In the genomic region with DNA sequence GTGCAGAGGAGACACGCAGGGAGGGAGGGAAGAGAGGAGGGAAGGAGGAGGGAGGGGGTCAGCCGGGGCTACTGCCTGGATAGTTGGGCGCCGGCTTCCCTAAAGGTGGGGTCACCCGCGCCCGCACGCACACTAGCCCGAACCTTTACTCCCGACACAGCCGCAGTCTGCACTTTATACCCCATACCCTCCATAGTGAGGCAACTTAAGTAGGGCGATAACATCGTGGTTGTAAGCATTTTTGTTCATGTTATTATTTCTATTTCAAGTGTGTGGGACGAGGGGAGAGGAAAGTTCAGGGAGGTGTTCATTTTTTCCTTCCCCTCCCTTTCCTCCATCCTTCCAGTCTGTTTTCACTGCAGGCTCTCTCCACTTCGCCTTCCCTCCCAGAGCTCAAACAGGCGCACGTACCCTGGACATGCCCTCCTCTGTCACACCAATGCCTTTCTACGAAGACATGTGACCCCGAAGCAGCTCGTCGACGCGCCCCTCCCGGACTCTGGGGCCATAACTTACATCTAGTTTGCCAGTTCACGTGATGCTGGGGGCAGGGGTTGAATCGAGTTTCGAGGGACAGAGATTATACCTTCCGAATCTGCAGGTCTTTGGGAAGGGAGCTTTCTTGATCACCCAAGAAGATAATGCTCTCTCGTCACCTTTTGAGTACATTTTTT, we compare ENCODE assay signal across 8 cellular contexts. TPM values are rescaled to one million over a fixed set of nuclear protein-coding genes. Genes with fewer than 3 reads are reported as not detected.
DNase-seq lines count a peak whose midpoint lies in the region; ATAC-seq, FAIRE-seq and TF ChIP-seq lines count a peak whose summit lies in the region.

A gene with protein sequence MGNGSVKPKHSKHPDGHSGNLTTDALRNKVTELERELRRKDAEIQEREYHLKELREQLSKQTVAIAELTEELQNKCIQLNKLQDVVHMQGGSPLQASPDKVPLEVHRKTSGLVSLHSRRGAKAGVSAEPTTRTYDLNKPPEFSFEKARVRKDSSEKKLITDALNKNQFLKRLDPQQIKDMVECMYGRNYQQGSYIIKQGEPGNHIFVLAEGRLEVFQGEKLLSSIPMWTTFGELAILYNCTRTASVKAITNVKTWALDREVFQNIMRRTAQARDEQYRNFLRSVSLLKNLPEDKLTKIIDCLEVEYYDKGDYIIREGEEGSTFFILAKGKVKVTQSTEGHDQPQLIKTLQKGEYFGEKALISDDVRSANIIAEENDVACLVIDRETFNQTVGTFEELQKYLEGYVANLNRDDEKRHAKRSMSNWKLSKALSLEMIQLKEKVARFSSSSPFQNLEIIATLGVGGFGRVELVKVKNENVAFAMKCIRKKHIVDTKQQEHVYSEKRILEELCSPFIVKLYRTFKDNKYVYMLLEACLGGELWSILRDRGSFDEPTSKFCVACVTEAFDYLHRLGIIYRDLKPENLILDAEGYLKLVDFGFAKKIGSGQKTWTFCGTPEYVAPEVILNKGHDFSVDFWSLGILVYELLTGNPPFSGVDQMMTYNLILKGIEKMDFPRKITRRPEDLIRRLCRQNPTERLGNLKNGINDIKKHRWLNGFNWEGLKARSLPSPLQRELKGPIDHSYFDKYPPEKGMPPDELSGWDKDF (minus strand): TSS at position 4 of the 674 bp plus-strand sequence. CDS start 10,175 bp downstream, outside the sequence.

- peak; percentile 4 for DNase-seq in NCI-H2227 (lab: John Stamatoyannopoulos, UW; ENCODE audit: unreplicated experiment)
- no peak for DNase-seq in NCI-H2227 treated with DMSO at 0.1 percent for 48 hours (lab: John Stamatoyannopoulos, UW)
- no peak for DNase-seq in adipocyte (ENCODE audit: low read depth)
- DNase-seq in keratinocyte (ENCODE audit: low read depth, low spot score): no peak
- DNase-seq in stimulated activated naive CD8-positive, alpha-beta T cell treated with anti-CD3 and anti-CD28 coated beads, Interleukin-15, amount 100 ng/mL, for 72 hours: peak in 1 of 2 donors; percentile 12
- no peak for DNase-seq in A172 (ENCODE audit: low spot score)
- DNase-seq in effector memory CD4-positive, alpha-beta T cell: no peak
- no peak for DNase-seq in activated CD4-positive, alpha-beta T cell treated with anti-CD3 and anti-CD28 coated beads for 48 hours

- H3K9ac ChIP-seq in adipocyte (ENCODE audit: low read length) (peak within 1 kb of the TSS; percentile 70), keratinocyte (ENCODE audit: control insufficient read depth, extremely low read depth, insufficient read depth, low read length) (no peak within 1 kb of the TSS)

- H3K9me1 ChIP-seq in keratinocyte (ENCODE audit: control insufficient read depth, extremely low read depth, insufficient read depth, low read length): no peaks in the 10 kb centered on the region

- H3K4me1 ChIP-seq in adipocyte (ENCODE audit: control insufficient read depth, insufficient read depth, low read length) (peaks cover 14% of the 10 kb centered on the region), keratinocyte (ENCODE audit: control insufficient read depth, extremely low read depth, insufficient read depth, low read length) (no peaks in the 10 kb centered on the region)
- H3K4me1 ChIP-seq in effector memory CD4-positive, alpha-beta T cell (ENCODE audit: control insufficient read depth, insufficient read depth, low read length, poor library complexity, severe bottlenecking): peaks cover 6% of the 10 kb centered on the region

- no peak within 1 kb of the TSS for H3K27ac Mint-ChIP-seq in stimulated activated naive CD8-positive, alpha-beta T cell treated with anti-CD3 and anti-CD28 coated beads, Interleukin-15, amount 100 ng/mL, for 72 hours

- peaks cover 46% of the 10 kb centered on the region for H3K27me3 Mint-ChIP-seq in stimulated activated naive CD8-positive, alpha-beta T cell treated with anti-CD3 and anti-CD28 coated beads, Interleukin-15, amount 100 ng/mL, for 72 hours

- H3K27me3 ChIP-seq in adipocyte (replicated peaks; ENCODE audit: control insufficient read depth, insufficient read depth, low read length) (no peaks in the 10 kb centered on the region), keratinocyte (ENCODE audit: control insufficient read depth, extremely low read depth, insufficient read depth, low read length) (peaks cover 27% of the 10 kb centered on the region)
- H3K27me3 ChIP-seq in effector memory CD4-positive, alpha-beta T cell (replicated peaks; ENCODE audit: control insufficient read depth, insufficient read depth, low read length, poor library complexity, severe bottlenecking): no peaks in the 10 kb centered on the region

- peaks cover 15% of the 10 kb centered on the region for H3K4me1 Mint-ChIP-seq in stimulated activated naive CD8-positive, alpha-beta T cell treated with anti-CD3 and anti-CD28 coated beads, Interleukin-15, amount 100 ng/mL, for 72 hours

- FAIRE-seq in keratinocyte (lab: Jason Lieb, UNC): no peak

- no peak for TF ChIP-seq CTCF in keratinocyte (optimal IDR thresholded peaks at IDR 0.05 in 1 of 3, IDR thresholded peaks at IDR 0.05 in 1 of 3, conservative IDR thresholded peaks at IDR 0.05 in 1 of 3; ENCODE audit: extremely low read depth in 1 of 3, insufficient read depth in 2 of 3, low read length in 3 of 3)

- no peaks in the 10 kb centered on the region for H4K20me1 ChIP-seq in keratinocyte (ENCODE audit: control insufficient read depth, extremely low read depth, insufficient read depth, low read length)

- H3K27ac ChIP-seq in keratinocyte (ENCODE audit: control insufficient read depth, insufficient read depth, low read length): no peak within 1 kb of the TSS
- H3K27ac ChIP-seq in effector memory CD4-positive, alpha-beta T cell (ENCODE audit: insufficient read depth, low read length, poor library complexity, severe bottlenecking): no peak within 1 kb of the TSS

- no peaks in the 10 kb centered on the region for H3K79me2 ChIP-seq in keratinocyte (ENCODE audit: control insufficient read depth, insufficient read depth, low read length)

- ATAC-seq in stimulated activated naive CD8-positive, alpha-beta T cell treated with anti-CD3 and anti-CD28 coated beads, Interleukin-15, amount 100 ng/mL, for 72 hours: peak; percentile 43

- dilution Hi-C loops in keratinocyte (cut with MboI; ENCODE audit: extremely low pct_ligation_motif_present, low sequenced_read_pairs): no loop called here

- peak within 1 kb of the TSS; percentile 81 to 84 for H3K4me3 Mint-ChIP-seq in stimulated activated naive CD8-positive, alpha-beta T cell treated with anti-CD3 and anti-CD28 coated beads, Interleukin-15, amount 100 ng/mL, for 72 hours

- H3K4me2 ChIP-seq in keratinocyte (ENCODE audit: control insufficient read depth, extremely low read depth, insufficient read depth, low read depth, low read length): peak within 1 kb of the TSS; percentile 31

- no peaks in the 10 kb centered on the region for H3K36me3 ChIP-seq in adipocyte (ENCODE audit: control insufficient read depth, insufficient read depth, low read length, severe bottlenecking)
- H3K36me3 ChIP-seq in keratinocyte (ENCODE audit: control insufficient read depth in 2 of 2, extremely low read depth in 1 of 2, insufficient read depth in 2 of 2, low read length in 2 of 2): no peaks in the 10 kb centered on the region
- no peaks in the 10 kb centered on the region for H3K36me3 ChIP-seq in effector memory CD4-positive, alpha-beta T cell (ENCODE audit: control insufficient read depth, insufficient read depth, low read length)

- H3K9me3 Mint-ChIP-seq in stimulated activated naive CD8-positive, alpha-beta T cell treated with anti-CD3 and anti-CD28 coated beads, Interleukin-15, amount 100 ng/mL, for 72 hours: no peaks in the 10 kb centered on the region

- H3K9me3 ChIP-seq in adipocyte (ENCODE audit: control insufficient read depth, low read length) (peaks cover 2% of the 10 kb centered on the region), keratinocyte (ENCODE audit: control insufficient read depth, low read depth, low read length) (no peaks in the 10 kb centered on the region)
- no peaks in the 10 kb centered on the region for H3K9me3 ChIP-seq in effector memory CD4-positive, alpha-beta T cell (ENCODE audit: control insufficient read depth, low read length)

- H3K4me3 ChIP-seq in adipocyte (ENCODE audit: low read length) (peak within 1 kb of the TSS; percentile 83), keratinocyte (ENCODE audit: control insufficient read depth in 2 of 3, extremely low read depth in 1 of 3, insufficient read depth in 2 of 3, low read depth in 1 of 3, low read length in 3 of 3) (peak within 1 kb of the TSS in 2 of 3 experiments; percentile 22 to 24)
- H3K4me3 ChIP-seq in effector memory CD4-positive, alpha-beta T cell (ENCODE audit: insufficient read depth, low read depth, low read length, poor library complexity, severe bottlenecking): no peak within 1 kb of the TSS

- peak within 1 kb of the TSS; percentile 38 for H2AFZ ChIP-seq in keratinocyte (ENCODE audit: control insufficient read depth, low read length)

RNA-seq across cellular contexts. Expression of the gene that starts here (rescaled TPM):
- 0.26 to 0.68 TPM (median 0.44 TPM) in 3 replicates for polyA plus RNA-seq in keratinocyte
- polyA plus RNA-seq in keratinocyte (2011; ENCODE audit: low read depth): 1.1 TPM
- polyA plus RNA-seq in keratinocyte (2011; cell fraction: cytosol; rRNA removed): 0.29 and 0.46 TPM in 2 replicates
- polyA plus RNA-seq in keratinocyte (2011; cell fraction: nucleus; rRNA removed): 0.24 and 0.41 TPM in 2 replicates
- 0.18 and 0.45 TPM in 2 replicates for polyA plus RNA-seq in keratinocyte (2012; ENCODE audit: low replicate concordance)
- polyA minus RNA-seq in keratinocyte: 0.23 to 0.72 TPM (median 0.38 TPM) in 3 replicates
- polyA minus RNA-seq in keratinocyte (2011; cell fraction: cytosol; rRNA and poly(A)+ RNA removed): 0.58 TPM
- polyA minus RNA-seq in keratinocyte (2011; cell fraction: nucleus; rRNA and poly(A)+ RNA removed): 0.42 and 0.70 TPM in 2 replicates
- 0.02 and 0.05 TPM in 2 replicates for total RNA-seq in A172 (2014; rRNA removed; shearing (Covaris generic))
